Comparison of ENCODE assay signal across 1 cellular context in genomic region chr18:76461692-76462325, GRCh38.
TF ChIP-seq lines count a peak whose summit lies in the region.

No MANE protein-coding gene starts in this region.

TF ChIP-seq in WTC11, 78 proteins besides CTCF, POLR2A, EP300 and RAD21 (continued from another document):
- TF ChIP-seq PRDM15 (CRISPR knock-in tag; IDR thresholded peaks at IDR 0.05) (no peak), SMAD4 (CRISPR knock-in tag; IDR thresholded peaks at IDR 0.05) (no peak), ZNF396 (CRISPR knock-in tag; IDR thresholded peaks at IDR 0.05; ENCODE audit: borderline replicate concordance) (no peak), GABPB1 (CRISPR knock-in tag; IDR thresholded peaks at IDR 0.05) (no peak), E2F5 (CRISPR knock-in tag; IDR thresholded peaks at IDR 0.05) (no peak), NR2C2 (CRISPR knock-in tag; IDR thresholded peaks at IDR 0.05) (no peak), NR3C1 (CRISPR knock-in tag; conservative IDR thresholded peaks at IDR 0.05; ENCODE audit: low read depth) (no peak), SMAD3 (CRISPR knock-in tag; IDR thresholded peaks at IDR 0.05; ENCODE audit: borderline replicate concordance) (no peak), FOXJ3 (CRISPR knock-in tag; IDR thresholded peaks at IDR 0.05; ENCODE audit: borderline replicate concordance) (no peak), ELF4 (CRISPR knock-in tag; IDR thresholded peaks at IDR 0.05; ENCODE audit: low read depth) (no peak)
